ENCODE assay signal across 1 cellular context in the genomic region with DNA sequence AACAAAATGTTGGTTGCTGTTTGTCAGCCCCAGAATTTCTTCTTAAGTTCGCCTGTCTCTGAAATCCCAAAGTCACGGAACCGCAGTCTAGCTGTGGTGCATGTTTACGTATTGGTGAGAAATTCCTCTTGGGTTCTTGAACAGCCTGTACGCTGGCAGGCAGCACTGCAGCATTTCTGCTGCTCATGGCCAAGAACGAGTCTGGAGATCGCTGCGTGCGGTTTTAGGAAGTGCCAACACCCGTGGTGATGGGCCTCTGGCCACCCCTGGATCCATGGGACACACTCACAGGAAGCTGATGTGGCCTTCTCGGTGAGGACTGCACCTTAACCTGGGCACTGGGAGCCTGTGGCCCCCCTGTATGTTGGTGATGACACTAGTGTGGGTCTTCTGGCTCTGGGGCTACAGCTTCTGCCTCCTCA.
TF ChIP-seq lines count a peak whose summit lies in the region.

No MANE protein-coding gene starts in this region.

TF ChIP-seq in SK-N-SH treated with all-trans-retinoic acid at 6 μM for 48 hours, 23 proteins besides CTCF, POLR2A, EP300 and RAD21 (continued from another document):
- TF ChIP-seq OSR1 (CRISPR knock-in tag; IDR thresholded peaks at IDR 0.05) (no peak), ZFP30 (CRISPR knock-in tag; IDR thresholded peaks at IDR 0.05) (no peak), ZNF8 (CRISPR knock-in tag; IDR thresholded peaks at IDR 0.05) (no peak), PPARA (CRISPR knock-in tag; IDR thresholded peaks at IDR 0.05; ENCODE audit: borderline replicate concordance) (no peak), ESRRG (CRISPR knock-in tag; IDR thresholded peaks at IDR 0.05) (no peak), TOX (CRISPR knock-in tag; IDR thresholded peaks at IDR 0.05; ENCODE audit: borderline replicate concordance) (no peak), RARB (CRISPR knock-in tag; IDR thresholded peaks at IDR 0.05) (no peak), ARNTL (CRISPR knock-in tag; IDR thresholded peaks at IDR 0.05; ENCODE audit: borderline replicate concordance, low read depth) (no peak), GLIS3 (CRISPR knock-in tag; IDR thresholded peaks at IDR 0.05) (no peak), CSDC2 (CRISPR knock-in tag; IDR thresholded peaks at IDR 0.05) (no peak), ISL1 (CRISPR knock-in tag; IDR thresholded peaks at IDR 0.05) (no peak), ZC3H10 (CRISPR knock-in tag; IDR thresholded peaks at IDR 0.05) (no peak)
- TF ChIP-seq, protein P1, sequence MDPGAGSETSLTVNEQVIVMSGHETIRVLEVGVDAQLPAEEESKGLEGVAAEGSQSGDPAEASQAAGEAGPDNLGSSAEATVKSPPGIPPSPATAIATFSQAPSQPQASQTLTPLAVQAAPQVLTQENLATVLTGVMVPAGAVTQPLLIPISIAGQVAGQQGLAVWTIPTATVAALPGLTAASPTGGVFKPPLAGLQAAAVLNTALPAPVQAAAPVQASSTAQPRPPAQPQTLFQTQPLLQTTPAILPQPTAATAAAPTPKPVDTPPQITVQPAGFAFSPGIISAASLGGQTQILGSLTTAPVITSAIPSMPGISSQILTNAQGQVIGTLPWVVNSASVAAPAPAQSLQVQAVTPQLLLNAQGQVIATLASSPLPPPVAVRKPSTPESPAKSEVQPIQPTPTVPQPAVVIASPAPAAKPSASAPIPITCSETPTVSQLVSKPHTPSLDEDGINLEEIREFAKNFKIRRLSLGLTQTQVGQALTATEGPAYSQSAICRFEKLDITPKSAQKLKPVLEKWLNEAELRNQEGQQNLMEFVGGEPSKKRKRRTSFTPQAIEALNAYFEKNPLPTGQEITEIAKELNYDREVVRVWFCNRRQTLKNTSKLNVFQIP (CRISPR knock-in tag; IDR thresholded peaks at IDR 0.05; ENCODE audit: borderline replicate concordance, low read depth): no peak
- TF ChIP-seq, protein P2, sequence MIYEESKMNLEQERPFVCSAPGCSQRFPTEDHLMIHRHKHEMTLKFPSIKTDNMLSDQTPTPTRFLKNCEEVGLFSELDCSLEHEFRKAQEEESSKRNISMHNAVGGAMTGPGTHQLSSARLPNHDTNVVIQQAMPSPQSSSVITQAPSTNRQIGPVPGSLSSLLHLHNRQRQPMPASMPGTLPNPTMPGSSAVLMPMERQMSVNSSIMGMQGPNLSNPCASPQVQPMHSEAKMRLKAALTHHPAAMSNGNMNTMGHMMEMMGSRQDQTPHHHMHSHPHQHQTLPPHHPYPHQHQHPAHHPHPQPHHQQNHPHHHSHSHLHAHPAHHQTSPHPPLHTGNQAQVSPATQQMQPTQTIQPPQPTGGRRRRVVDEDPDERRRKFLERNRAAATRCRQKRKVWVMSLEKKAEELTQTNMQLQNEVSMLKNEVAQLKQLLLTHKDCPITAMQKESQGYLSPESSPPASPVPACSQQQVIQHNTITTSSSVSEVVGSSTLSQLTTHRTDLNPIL (CRISPR knock-in tag; IDR thresholded peaks at IDR 0.05; ENCODE audit: low read depth): no peak
